In the genomic region with DNA sequence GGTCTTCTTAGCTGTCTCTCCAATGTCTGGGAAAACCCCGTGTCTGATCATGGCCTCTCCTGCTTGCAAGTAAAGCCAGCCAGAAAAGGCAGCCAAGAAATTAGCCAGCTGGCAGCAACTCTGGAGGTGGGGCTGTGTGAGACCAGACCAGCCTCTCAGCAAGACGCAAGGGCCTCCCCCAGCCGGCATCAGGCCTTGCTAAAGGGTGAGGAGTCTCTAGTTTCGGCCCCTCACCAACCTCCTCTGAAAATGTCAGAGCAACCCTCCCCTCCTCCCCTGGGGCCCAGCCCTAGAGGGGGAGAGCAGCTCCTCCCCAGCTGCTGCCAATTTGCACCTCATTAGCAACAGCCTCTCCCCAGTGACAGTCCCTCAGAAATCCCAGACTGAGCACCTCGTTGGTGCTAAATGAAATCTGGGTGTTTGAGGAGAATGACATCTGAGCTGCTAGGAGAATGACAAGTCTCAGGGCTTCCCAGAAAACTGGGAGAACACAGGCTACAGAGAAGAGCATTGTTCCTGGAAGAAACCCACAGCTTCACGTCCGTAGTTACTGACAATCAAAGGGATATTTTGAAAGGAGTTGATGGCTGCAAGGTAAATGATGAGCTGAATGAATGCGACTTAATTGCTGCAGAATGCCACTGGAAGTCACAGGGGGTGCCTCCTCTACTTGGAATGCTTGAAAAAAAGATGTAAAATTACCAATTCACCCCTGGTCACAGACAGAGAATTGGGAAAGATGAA, we compare ENCODE assay signal across 8 cellular contexts. TPM values are rescaled to one million over a fixed set of nuclear protein-coding genes. Genes with fewer than 3 reads are reported as not detected.
DNase-seq lines count a peak whose midpoint lies in the region; ATAC-seq and TF ChIP-seq lines count a peak whose summit lies in the region.

No MANE protein-coding gene starts in this region.

- peak overlapping the region in 17 of 59 donors; percentile 2 to 42 (median 20) for H3K4me3 ChIP-seq in dorsolateral prefrontal cortex
- H3K4me3 ChIP-seq in stomach = no peak overlapping the region
- no peak overlapping the region for H3K4me3 ChIP-seq in Peyer's patch

- intact Hi-C loops in dorsolateral prefrontal cortex (cut with DNase I) = no loop called here
- intact Hi-C loops in stomach (cut with DNase I; ENCODE audit: low total_unique reads) = no loop called here

- H3K9me3 Mint-ChIP-seq in nephron progenitor cell = no peaks in the 10 kb centered on the region

- DNase-seq in NCI-H1105 (lab: John Stamatoyannopoulos, UW) (peak; percentile 91), dorsolateral prefrontal cortex (peak in 9 of 10 donors; percentile 42 to 66 (median 50)), nephron progenitor cell (peak; percentile 33), stomach (no peak), AML-193 (lab: John Stamatoyannopoulos, UW) (no peak), erythroblast (lab: John Stamatoyannopoulos, UW) (no peak), Peyer's patch (no peak)

- no peak for TF ChIP-seq CTCF in dorsolateral prefrontal cortex (IDR thresholded peaks at IDR 0.05 in 54 of 56, conservative IDR thresholded peaks at IDR 0.05 in 2 of 56; ENCODE audit: low read depth in 1 of 56, partially characterized antibody in 56 of 56)
- no peak for TF ChIP-seq CTCF in nephron progenitor cell (IDR thresholded peaks at IDR 0.05)
- no peak for TF ChIP-seq CTCF in stomach (IDR thresholded peaks at IDR 0.05)
- no peak for TF ChIP-seq CTCF in Peyer's patch (IDR thresholded peaks at IDR 0.05)

- peaks cover 25% of the 10 kb centered on the region for H3K4me1 Mint-ChIP-seq in nephron progenitor cell

- ATAC-seq in GM19395 (IDR thresholded peaks at IDR 0.05; ENCODE audit: unreplicated experiment) = peak; percentile 84

- peak overlapping the region; percentile 18 for H3K4me3 Mint-ChIP-seq in nephron progenitor cell

- H3K27ac ChIP-seq in dorsolateral prefrontal cortex (peak overlapping the region in 31 of 59 donors; percentile 2 to 71 (median 39)), stomach (no peak overlapping the region), Peyer's patch (no peak overlapping the region)

- TF ChIP-seq POLR2A in stomach (IDR thresholded peaks at IDR 0.05) = no peak
- no peak for TF ChIP-seq POLR2A in erythroblast (IDR thresholded peaks at IDR 0.05; ENCODE audit: low read length)
- no peak for TF ChIP-seq POLR2A in Peyer's patch (IDR thresholded peaks at IDR 0.05)

- no peaks in the 10 kb centered on the region for H3K36me3 ChIP-seq in stomach
- no peaks in the 10 kb centered on the region for H3K36me3 ChIP-seq in Peyer's patch

- H3K27me3 ChIP-seq in dorsolateral prefrontal cortex (no peaks in the 10 kb centered on the region), stomach (no peaks in the 10 kb centered on the region), Peyer's patch (no peaks in the 10 kb centered on the region)

- no peak overlapping the region for H3K27ac Mint-ChIP-seq in nephron progenitor cell

- H3K4me1 ChIP-seq in stomach (peaks cover 0 to 11% (median 7%) of the 10 kb centered on the region in 4 donors), Peyer's patch (no peaks in the 10 kb centered on the region)

- H3K27me3 Mint-ChIP-seq in nephron progenitor cell (ENCODE audit: low read depth, poor library complexity) = peaks cover 34% of the 10 kb centered on the region

- H3K36me3 Mint-ChIP-seq in nephron progenitor cell (ENCODE audit: low read depth) = no peaks in the 10 kb centered on the region

- 17 to 22% (median 21%) methylated on average over 5 to 8 of the region's 8 CpGs for WGBS in stomach, 5 donors

- H3K9me3 ChIP-seq in stomach (no peaks in the 10 kb centered on the region), Peyer's patch (no peaks in the 10 kb centered on the region)

- TF ChIP-seq EP300 in stomach (IDR thresholded peaks at IDR 0.05) = no peak

RNA-seq across cellular contexts. Expression of gene DGKI, which starts 25.9 kb away (rescaled TPM):
- 100 to 1,000 TPM in 70 of 120 experiments, 10 to 100 TPM in 50; 46.2 to 154 (median 103) TPM for total RNA-seq in dorsolateral prefrontal cortex
- 1 to 10 TPM in 1 of 5 donors, under 1 TPM in 2, not detected in 2; under 0.01 to 5.1 (median 0.29) TPM for total RNA-seq in stomach
- polyA plus RNA-seq in stomach = under 1 TPM in 2 of 3 donors, not detected in 1; 0.19 to 0.20 TPM
- under 1 TPM in 3 of 4 donors, not detected in 1; 0.19 to 0.40 (median 0.35) TPM for total RNA-seq in Peyer's patch

Comparison
In these comparisons a context has a peak if more than half of its experiments do, and no peak if none do; other contexts are left out.
1. DNase-seq: peak in NCI-H1105 (single experiment), dorsolateral prefrontal cortex (9 of 10) and nephron progenitor cell (single experiment); none in stomach (single experiment), AML-193 (0 of 2), erythroblast (0 of 2) and Peyer's patch (0 of 3).
2. H3K27ac ChIP-seq: peak in dorsolateral prefrontal cortex (31 of 59); none in stomach (0 of 5) and Peyer's patch (0 of 4).
3. RNA of gene DGKI, which starts 25.9 kb away (total RNA-seq): 46.2 to 154 TPM in dorsolateral prefrontal cortex; 0.19 to 0.40 TPM in Peyer's patch and under 0.01 to 5.1 TPM in stomach; every median in the first group is over 4 times any median in the second.